Comparison of ENCODE assay signal across 20 cellular contexts in genomic region chr19:4487572-4487971, GRCh38. TPM values are rescaled to one million over a fixed set of nuclear protein-coding genes. Genes with fewer than 3 reads are reported as not detected.
DNase-seq lines count a peak whose midpoint lies in the region; ATAC-seq and TF ChIP-seq lines count a peak whose summit lies in the region.
"Had no signal": no experiment of that assay in that cellular context is flagged by ENCODE, and none has a peak within 500 bp of the region (broad histone marks: within the 10 kb centered on the region; RNA-seq: fewer than 3 reads in every experiment).

No MANE protein-coding gene starts in this region.

- H3K9me3 ChIP-seq in IMR-90 (ENCODE audit: control insufficient read depth, insufficient read depth, low read length) (no peaks in the 10 kb centered on the region), heart left ventricle (no peaks in the 10 kb centered on the region)

- no peak overlapping the region for H2BK5ac ChIP-seq in IMR-90 (ENCODE audit: low read depth, low read length, poor library complexity, severe bottlenecking)

- CTCF ChIA-PET in IMR-90 (lab: Yijun Ruan, JAX) = no interaction called here

- no TSS peak for BruUV-seq in IMR-90 (replicated peaks; lab: Mats Ljungman, UMichigan)

- in situ Hi-C loops in G401 (cut with HindIII; ENCODE audit: low sequenced_read_pairs) (no loop called here), IMR-90 (cut with MboI; ENCODE audit: low sequenced_read_pairs) (no loop called here)

- H4K8ac ChIP-seq in IMR-90 (ENCODE audit: low read depth in 2 of 2, low read length in 2 of 2) = no peak overlapping the region

- TF ChIP-seq CTCF in IMR-90 (conservative IDR thresholded peaks at IDR 0.05; ENCODE audit: low read depth, low read length) (no peak), heart left ventricle (IDR thresholded peaks at IDR 0.05) (no peak), nephron progenitor cell (IDR thresholded peaks at IDR 0.05) (no peak)

- TF ChIP-seq RAD21 in IMR-90 (IDR thresholded peaks at IDR 0.05; ENCODE audit: low read length) = no peak

- H4K5ac ChIP-seq in IMR-90 (ENCODE audit: low read depth, low read length) = no peak overlapping the region

- no CpG with 5 or more reads among the region's 11 CpGs for WGBS in IMR-90 (ENCODE audit: extremely low coverage in 2 of 2, insufficient read length in 1 of 2), 2 experiments
- 57 to 69% (median 64%) methylated on average over 11 of the region's 11 CpGs for WGBS in heart left ventricle, 4 donors

- no peak overlapping the region for H2AFZ ChIP-seq in IMR-90 (replicated peaks; ENCODE audit: low read length, poor library complexity)

- no peak overlapping the region for H3K14ac ChIP-seq in IMR-90 (replicated peaks; ENCODE audit: low read depth, low read length)

- peak overlapping the region; percentile 18 for H3K27ac Mint-ChIP-seq in nephron progenitor cell

- no peak overlapping the region for H3K4ac ChIP-seq in IMR-90 (ENCODE audit: low read depth, low read length)

- no peak overlapping the region for H2BK15ac ChIP-seq in IMR-90 (ENCODE audit: low read depth, low read length)

- H3K27ac ChIP-seq in IMR-90 (ENCODE audit: insufficient read depth, low read length) = no peak overlapping the region
- H3K27ac ChIP-seq in heart left ventricle = no peak overlapping the region

- no peak overlapping the region for H3K4me2 ChIP-seq in IMR-90 (ENCODE audit: low read depth, low read length)

- peaks cover 3% of the 10 kb centered on the region for H3K27me3 Mint-ChIP-seq in nephron progenitor cell (ENCODE audit: low read depth, poor library complexity)

- H2AK5ac ChIP-seq in IMR-90 (ENCODE audit: low read depth, low read length) = no peak overlapping the region

- DNase-seq in G401 (ENCODE audit: low spot score) = peak; percentile 45
- no peak for DNase-seq in IMR-90
- DNase-seq in heart left ventricle = peak in 1 of 5 donors; percentile 9
- DNase-seq in nephron progenitor cell = no peak
- DNase-seq in Ammon's horn (ENCODE audit: low spot score) = no peak
- no peak for DNase-seq in hypothalamus (lab: John Stamatoyannopoulos, UW)
- DNase-seq: Karpas-422; NCI-H1105 treated with DMSO at 0.1 percent for 48 hours; NCI-H146; NCI-H1930; NCI-H446 treated with DMSO at 0.1 percent for 48 hours; NCI-H526; NCI-H82; NK-92 treated with Interleukin-12 subunit alpha and Interleukin-12 subunit beta, amount 100 ng/mL, for 24 hours; PC-3; SHP77; SW 1271 had no signal

- dilution Hi-C loops in IMR-90 (cut with HindIII; ENCODE audit: low sequenced_read_pairs, unreplicated experiment) = no loop called here

- H2BK120ac ChIP-seq in IMR-90 (ENCODE audit: low read depth, low read length) = no peak overlapping the region

- H3K79me1 ChIP-seq in IMR-90 (ENCODE audit: low read depth in 1 of 2, low read length in 2 of 2) = peaks cover 12 to 33% of the 10 kb centered on the region in 2 experiments

- H3K36me3 Mint-ChIP-seq in nephron progenitor cell (ENCODE audit: low read depth) = peaks cover 35% of the 10 kb centered on the region

- no peak for ATAC-seq in IMR-90 (ENCODE audit: low read depth)
- peak in 3 of 4 donors; percentile 56 to 73 (median 69) for ATAC-seq in heart left ventricle
- no peak for ATAC-seq in HG02571 (IDR thresholded peaks at IDR 0.05; ENCODE audit: unreplicated experiment)
- ATAC-seq: PC-3 had no signal

- peaks cover 55% of the 10 kb centered on the region for H3K36me3 ChIP-seq in IMR-90 (ENCODE audit: control insufficient read depth, insufficient read depth, low read length)
- peaks cover 0 to 71% (median 46%) of the 10 kb centered on the region in 9 donors for H3K36me3 ChIP-seq in heart left ventricle

- peak overlapping the region; percentile 73 for H2AK9ac ChIP-seq in IMR-90 (replicated peaks; ENCODE audit: low read depth, low read length, poor library complexity)

- no peaks in the 10 kb centered on the region for H3K27me3 ChIP-seq in IMR-90 (ENCODE audit: control insufficient read depth, insufficient read depth, low read length)
- no peaks in the 10 kb centered on the region for H3K27me3 ChIP-seq in heart left ventricle

- POLR2A ChIA-PET in IMR-90 (lab: Charles Lee; ENCODE audit: unreplicated experiment) = no interaction called here

- no peak overlapping the region for H3K18ac ChIP-seq in IMR-90 (ENCODE audit: low read depth, low read length)

- H3K4me3 Mint-ChIP-seq in nephron progenitor cell = no peak overlapping the region

- H4K20me1 ChIP-seq in IMR-90 (ENCODE audit: insufficient read depth, low read length) = peaks cover 8% of the 10 kb centered on the region; the same call in 1 of the 2 replicates

- H3K56ac ChIP-seq in IMR-90 (ENCODE audit: extremely low read depth, insufficient read depth, low read length) = no peak overlapping the region

- H3K23ac ChIP-seq in IMR-90 (ENCODE audit: low read depth, low read length) = no peak overlapping the region

- no peak overlapping the region for H2BK20ac ChIP-seq in IMR-90 (ENCODE audit: low read depth, low read length)

- no peak overlapping the region for H3K9ac ChIP-seq in IMR-90 (ENCODE audit: low read depth, low read length)

- intact Hi-C loops in IMR-90 (cut with micrococcal nuclease) = no loop called here
- intact Hi-C loops in heart left ventricle (cut with DNase I) = no loop called here

- TF ChIP-seq POLR2A in IMR-90 (IDR thresholded peaks at IDR 0.05; ENCODE audit: low read depth, low read length) (no peak), heart left ventricle (IDR thresholded peaks at IDR 0.05) (no peak)

- H4K91ac ChIP-seq in IMR-90 (ENCODE audit: insufficient read depth, low read depth, low read length) = no peak overlapping the region

- peaks cover 8% of the 10 kb centered on the region for H3K9me1 ChIP-seq in IMR-90 (ENCODE audit: insufficient read depth, low read length)

- no peaks in the 10 kb centered on the region for H3K4me1 Mint-ChIP-seq in nephron progenitor cell

- H3K4me1 ChIP-seq in IMR-90 (ENCODE audit: control insufficient read depth, insufficient read depth, low read length) (no peaks in the 10 kb centered on the region), heart left ventricle (no peaks in the 10 kb centered on the region)

- H3K4me3 ChIP-seq in IMR-90 (ENCODE audit: insufficient read depth, low read depth, low read length) (no peak overlapping the region), heart left ventricle (no peak overlapping the region)

- no peaks in the 10 kb centered on the region for H3K9me3 Mint-ChIP-seq in nephron progenitor cell

TF ChIP-seq in IMR-90, 13 proteins besides CTCF, POLR2A, EP300 and RAD21 (continues in another document):
- TF ChIP-seq ELK1 (IDR thresholded peaks at IDR 0.05; ENCODE audit: borderline replicate concordance, low read depth, low read length) = no peak
- no peak for TF ChIP-seq SMC3 (IDR thresholded peaks at IDR 0.05; ENCODE audit: low read depth, low read length)
- TF ChIP-seq MXI1 (IDR thresholded peaks at IDR 0.05; ENCODE audit: borderline replicate concordance, low read depth, low read length) = no peak
- TF ChIP-seq NFE2L2 (IDR thresholded peaks at IDR 0.05; ENCODE audit: low read depth, low read length) = no peak
- TF ChIP-seq RCOR1 (IDR thresholded peaks at IDR 0.05; ENCODE audit: insufficient replicate concordance, low read length) = no peak

RNA-seq across cellular contexts. Expression of gene HDGFL2, which starts 15.5 kb away (rescaled TPM):
- 86.6 and 106 TPM in 2 replicates for total RNA-seq in G401 (2014; rRNA removed; shearing (Covaris generic))
- total RNA-seq in IMR-90 (2012; rRNA removed) (35.8 and 45.5 TPM in 2 replicates), heart left ventricle (100 to 1,000 TPM in 1 of 9 donors, 10 to 100 TPM in 8; 20.8 to 235 (median 29.9) TPM)
- polyA plus RNA-seq in IMR-90 (2012; rRNA removed) (48.5 and 53.0 TPM in 2 replicates), heart left ventricle (10 to 100 TPM; 30.7 to 38.9 TPM)
- polyA plus RNA-seq in IMR-90 (2012; cell fraction: cytosol; rRNA removed) = 52.7 and 54.3 TPM in 2 replicates
- polyA plus RNA-seq in IMR-90 (2012; cell fraction: nucleus; rRNA removed; ENCODE audit: low replicate concordance) = 90.4 and 123 TPM in 2 replicates

RNA-seq across cellular contexts. Expression of gene UBXN6, which starts 30.0 kb away (rescaled TPM):
- total RNA-seq in G401 (2014; rRNA removed; shearing (Covaris generic)) = 59.6 and 72.8 TPM in 2 replicates
- total RNA-seq in IMR-90 (2012; rRNA removed) (74.2 and 84.2 TPM in 2 replicates), heart left ventricle (100 to 1,000 TPM in 6 of 9 donors, 10 to 100 TPM in 3; 75.1 to 128 (median 109) TPM)
- polyA plus RNA-seq in IMR-90 (2012; rRNA removed) (86.5 and 98.3 TPM in 2 replicates), heart left ventricle (100 to 1,000 TPM; 127 to 137 TPM)
- polyA plus RNA-seq in IMR-90 (2012; cell fraction: cytosol; rRNA removed) = 112 and 127 TPM in 2 replicates
- polyA plus RNA-seq in IMR-90 (2012; cell fraction: nucleus; rRNA removed; ENCODE audit: low replicate concordance) = 144 and 228 TPM in 2 replicates

RNA-seq across cellular contexts. Expression of gene PLIN4, which starts 30.7 kb away (rescaled TPM):
- 0.18 and 0.34 TPM in 2 replicates for total RNA-seq in G401 (2014; rRNA removed; shearing (Covaris generic))
- total RNA-seq in IMR-90 (2012; rRNA removed) (under 0.01 TPM in 2 replicates), heart left ventricle (100 to 1,000 TPM; 110 to 292 (median 174) TPM)
- polyA plus RNA-seq in IMR-90 (2012; rRNA removed) (0.07 and 0.09 TPM in 2 replicates), heart left ventricle (100 to 1,000 TPM in 1 of 2 donors, 10 to 100 TPM in 1; 55.5 to 241 TPM)
- polyA plus RNA-seq in IMR-90 (2012; cell fraction: cytosol; rRNA removed) = 0.09 and 0.10 TPM in 2 replicates
- 0.09 and 0.20 TPM in 2 replicates for polyA plus RNA-seq in IMR-90 (2012; cell fraction: nucleus; rRNA removed; ENCODE audit: low replicate concordance)

RNA-seq across cellular contexts. Expression of gene PLIN5, which starts 47.5 kb away (rescaled TPM):
- total RNA-seq in G401 (2014; rRNA removed; shearing (Covaris generic)) = 3.5 TPM in 1 of 2 replicates, not detected in the other
- not detected in 2 replicates for total RNA-seq in IMR-90 (2012; rRNA removed)
- not detected in 2 replicates for polyA plus RNA-seq in IMR-90 (2012; rRNA removed)
- polyA plus RNA-seq in IMR-90 (2012; cell fraction: cytosol; rRNA removed) = 0.03 and 0.05 TPM in 2 replicates
- 0.36 and 0.41 TPM in 2 replicates for polyA plus RNA-seq in IMR-90 (2012; cell fraction: nucleus; rRNA removed; ENCODE audit: low replicate concordance)
- 10 to 100 TPM; 26.0 to 88.6 (median 42.7) TPM for total RNA-seq in heart left ventricle
- 10 to 100 TPM; 17.5 to 65.0 TPM for polyA plus RNA-seq in heart left ventricle
- total RNA-seq: SK-MEL-5 had no signal
- polyA plus RNA-seq: BJ had no signal

RNA-seq across cellular contexts. Expression of gene LRG1, which starts 52.3 kb away (rescaled TPM):
- 0.25 and 0.41 TPM in 2 replicates for total RNA-seq in G401 (2014; rRNA removed; shearing (Covaris generic))
- not detected in 2 replicates for total RNA-seq in IMR-90 (2012; rRNA removed)
- 0.03 TPM in 1 of 2 replicates, not detected in the other for polyA plus RNA-seq in IMR-90 (2012; rRNA removed)
- 0.01 and 0.07 TPM in 2 replicates for polyA plus RNA-seq in IMR-90 (2012; cell fraction: cytosol; rRNA removed)
- polyA plus RNA-seq in IMR-90 (2012; cell fraction: nucleus; rRNA removed; ENCODE audit: low replicate concordance) = not detected in 2 replicates
- total RNA-seq in heart left ventricle = 1 to 10 TPM in 2 of 9 donors, under 1 TPM in 7; 0.15 to 1.7 (median 0.36) TPM
- under 1 TPM; 0.23 to 0.30 TPM for polyA plus RNA-seq in heart left ventricle

Comparison
In these comparisons a context has a peak if more than half of its experiments do, and no peak if none do; other contexts are left out.
1. ATAC-seq: peak in heart left ventricle (3 of 4); none in IMR-90 (single experiment) and HG02571 (single experiment).
2. RNA of gene PLIN4, which starts 30.7 kb away (total RNA-seq): 110 to 292 TPM in heart left ventricle; 0.18 to 0.34 TPM in G401 and under 0.01 TPM in IMR-90; every median in the first group is over 10 times any median in the second.